ENCODE assay signal across 1 cellular context in the genomic region with DNA sequence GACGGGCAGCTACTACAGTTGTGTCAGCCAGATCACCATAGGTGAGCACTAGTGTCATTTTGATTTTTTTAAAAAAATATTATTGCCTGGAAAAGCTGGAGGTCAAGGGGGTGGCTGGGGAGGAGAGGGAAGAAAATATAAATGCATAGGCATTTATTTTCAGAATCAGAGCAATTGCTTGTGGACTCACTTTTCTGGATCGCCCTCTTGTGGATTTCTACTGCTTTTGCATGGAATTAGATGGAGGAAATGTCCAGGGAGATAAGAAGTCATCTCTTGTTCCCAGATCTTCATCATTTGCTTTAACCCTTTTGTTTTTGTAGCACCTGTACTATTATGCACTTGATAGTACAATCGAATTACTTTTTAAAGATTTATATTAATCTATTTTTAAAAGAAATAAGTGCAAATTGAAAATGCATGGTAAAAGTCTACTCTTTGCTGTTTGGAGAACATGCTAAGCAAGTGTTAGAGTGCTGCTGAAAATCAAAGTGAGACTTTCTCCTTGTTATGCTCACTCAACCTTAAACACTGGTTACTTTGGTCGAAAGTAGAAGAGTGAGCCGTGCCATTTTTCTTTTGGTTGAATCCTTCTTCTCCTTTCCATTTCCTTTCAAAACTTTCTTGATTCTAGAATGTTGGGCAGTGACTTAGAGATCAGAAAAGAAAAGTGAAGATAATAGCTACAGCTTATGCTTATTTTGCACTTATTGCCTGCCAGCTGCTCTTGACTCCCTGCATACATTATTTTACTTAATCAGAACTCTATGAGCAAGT.
TF ChIP-seq lines count a peak whose summit lies in the region.

No MANE protein-coding gene starts in this region.

TF ChIP-seq in SK-N-SH treated with all-trans-retinoic acid at 6 μM for 48 hours, 23 proteins besides CTCF, POLR2A, EP300 and RAD21 (continued from another document):
- no peak for TF ChIP-seq BACH2 (CRISPR knock-in tag; IDR thresholded peaks at IDR 0.05; ENCODE audit: borderline replicate concordance)
